Comparison of ENCODE assay signal across 34 cellular contexts in the genomic region with DNA sequence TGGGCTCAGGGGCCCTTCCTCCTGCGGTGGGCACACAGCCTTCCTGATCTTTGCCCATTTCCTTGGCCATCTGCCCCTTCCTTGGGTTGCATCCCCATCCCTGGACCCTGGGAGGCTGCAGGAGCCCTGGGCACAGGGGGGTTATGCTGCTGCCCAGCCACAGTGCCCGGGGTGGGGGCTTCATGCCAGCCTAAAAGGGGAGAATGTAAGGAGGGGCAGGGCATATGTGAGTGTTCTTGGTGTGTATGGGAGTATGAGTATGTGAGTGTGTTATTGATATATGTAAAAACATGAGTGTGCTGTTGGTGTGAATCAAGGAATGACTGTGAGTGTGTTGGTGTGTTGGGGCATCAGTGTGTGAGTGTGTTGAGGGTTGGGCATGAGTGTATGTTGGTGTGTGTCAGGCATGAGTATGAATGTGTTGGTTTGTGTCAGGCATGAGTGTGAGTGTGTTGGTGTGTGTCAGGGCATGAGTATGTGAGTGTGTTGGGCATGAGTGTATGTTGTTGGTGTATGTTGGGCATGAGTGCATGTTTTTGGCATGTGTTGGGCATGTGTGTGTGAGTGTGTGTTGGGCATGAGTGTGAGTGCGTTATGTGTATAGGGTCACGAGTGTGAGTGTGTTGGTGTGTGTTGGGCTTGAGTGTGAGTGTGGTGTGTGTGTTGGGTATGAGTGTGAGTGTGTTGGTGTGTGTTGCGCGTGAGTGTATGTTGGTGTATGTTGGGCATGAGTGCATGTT. TPM values are rescaled to one million over a fixed set of nuclear protein-coding genes. Genes with fewer than 3 reads are reported as not detected.
"Had no signal": no experiment of that assay in that cellular context is flagged by ENCODE, and none has a peak within 500 bp of the region (broad histone marks: within the 10 kb centered on the region; RNA-seq: fewer than 3 reads in every experiment).

No MANE protein-coding gene starts in this region.

- H3K4me1 ChIP-seq: adrenal gland, body of pancreas, breast epithelium, Peyer's patch had no signal

- H3K9me3 Mint-ChIP-seq: activated CD4-positive, alpha-beta T cell treated with anti-CD3 and anti-CD28 coated beads, Interleukin-2, amount 10 ng/mL, durations not matched to agents 7 days and 5 days; activated naive CD4-positive, alpha-beta T cell treated with anti-CD3 and anti-CD28 coated beads for 36 hours; activated naive CD4-positive, alpha-beta T cell treated with anti-CD3 and anti-CD28 coated beads, Interleukin-2, amount 50 U/mL, for 72 hours; activated T-cell treated with anti-CD3 and anti-CD28 coated beads, Interleukin-2, amount 50 U/mL, for 4 hours; activated T-helper 1 cell treated with anti-CD3 and anti-CD28 coated beads, Interleukin-12 subunit alpha, Interleukin-12 subunit beta, Interleukin-2, Interleukin-4 antibody, amounts not matched to agents 30 ng/mL and 10 ng/mL and 1 ng/mL, durations not matched to agents 14 hours and 24 hours and 36 hours had no signal

- H3K27ac Mint-ChIP-seq: activated CD4-positive, alpha-beta T cell treated with anti-CD3 and anti-CD28 coated beads for 36 hours; activated CD4-positive, alpha-beta T cell treated with anti-CD3 and anti-CD28 coated beads, Interleukin-2, amount 10 ng/mL, durations not matched to agents 7 days and 5 days; activated CD8-positive, alpha-beta T cell treated with anti-CD3 and anti-CD28 coated beads, Interleukin-2, amount 10 ng/mL, durations not matched to agents 7 days and 5 days; activated naive CD4-positive, alpha-beta T cell treated with anti-CD3 and anti-CD28 coated beads for 36 hours; activated naive CD4-positive, alpha-beta T cell treated with anti-CD3 and anti-CD28 coated beads, Interleukin-2, amount 50 U/mL, for 72 hours; activated T-helper 1 cell treated with anti-CD3 and anti-CD28 coated beads, Interleukin-12 subunit alpha, Interleukin-12 subunit beta, Interleukin-2, Interleukin-4 antibody, amounts not matched to agents 30 ng/mL and 10 ng/mL and 1 ng/mL, durations not matched to agents 14 hours and 24 hours and 36 hours had no signal

- H3K27me3 ChIP-seq: adrenal gland, body of pancreas, breast epithelium, Peyer's patch had no signal

- H3K4me3 Mint-ChIP-seq: activated CD4-positive, alpha-beta T cell treated with anti-CD3 and anti-CD28 coated beads for 36 hours; activated CD4-positive, alpha-beta T cell treated with anti-CD3 and anti-CD28 coated beads, Interleukin-2, amount 10 ng/mL, durations not matched to agents 7 days and 5 days; activated CD8-positive, alpha-beta T cell treated with anti-CD3 and anti-CD28 coated beads, Interleukin-2, amount 10 ng/mL, durations not matched to agents 7 days and 5 days; activated naive CD4-positive, alpha-beta T cell treated with anti-CD3 and anti-CD28 coated beads for 36 hours; activated T-cell treated with anti-CD3 and anti-CD28 coated beads, Interleukin-2, amount 50 U/mL, for 4 hours; activated T-helper 1 cell treated with anti-CD3 and anti-CD28 coated beads, Interleukin-12 subunit alpha, Interleukin-12 subunit beta, Interleukin-2, Interleukin-4 antibody, amounts not matched to agents 30 ng/mL and 10 ng/mL and 1 ng/mL, durations not matched to agents 14 hours and 24 hours and 36 hours had no signal

- H3K4me3 ChIP-seq: adrenal gland, body of pancreas, breast epithelium, Peyer's patch had no signal

- H3K9ac ChIP-seq: KMS-11 had no signal

- ATAC-seq: activated CD4-positive, alpha-beta T cell treated with anti-CD3 and anti-CD28 coated beads for 36 hours; activated CD4-positive, CD25-positive, alpha-beta regulatory T cell treated with anti-CD3 and anti-CD28 coated beads, Interleukin-2, amount 50 U/mL, for 24 hours; activated CD8-positive, alpha-beta T cell treated with anti-CD3 and anti-CD28 coated beads, Interleukin-2, amount 10 ng/mL, durations not matched to agents 7 days and 5 days; activated naive CD4-positive, alpha-beta T cell treated with anti-CD3 and anti-CD28 coated beads, Interleukin-2, amount 50 U/mL, for 72 hours; activated T-cell treated with anti-CD3 and anti-CD28 coated beads, Interleukin-2, amount 50 U/mL, for 4 hours; body of pancreas; PC-3 had no signal

- DNase-seq: activated CD4-positive, alpha-beta T cell treated with anti-CD3 and anti-CD28 coated beads for 36 hours; activated CD4-positive, alpha-beta T cell treated with anti-CD3 and anti-CD28 coated beads, Interleukin-2, amount 10 ng/mL, durations not matched to agents 7 days and 5 days; activated CD4-positive, alpha-beta T cell treated with anti-CD3 and anti-CD28 coated beads, Interleukin-2, amount 50 U/mL, for 48 hours; activated CD8-positive, alpha-beta memory T cell treated with anti-CD3 and anti-CD28 coated beads, Interleukin-2, amount 50 U/mL, for 4 hours; activated CD8-positive, alpha-beta T cell treated with anti-CD3 and anti-CD28 coated beads, Interleukin-2, amount 10 ng/mL, durations not matched to agents 7 days and 5 days; activated gamma-delta T cell treated with Interleukin-2 at 50 U/mL for 16 hours; activated naive CD4-positive, alpha-beta T cell treated with anti-CD3 and anti-CD28 coated beads for 36 hours; activated T-cell treated with anti-CD3 and anti-CD28 coated beads for 4 hours; activated T-cell treated with anti-CD3 and anti-CD28 coated beads, Interleukin-2, amount 50 U/mL, for 4 hours; adrenal gland; body of pancreas; MM.1S; MV-4-11; NCI-H1092; NCI-H1436 treated with DMSO at 0.1 percent for 48 hours; NCI-H1694 treated with DMSO at 0.1 percent for 48 hours; NCI-H2029; NCI-H524 treated with DMSO at 0.1 percent for 48 hours; NK-92 treated with Interleukin-12 subunit alpha and Interleukin-12 subunit beta, amount 100 ng/mL, for 24 hours; PC-3; Peyer's patch; RPMI8226; T1000 had no signal

- H3K4me2 ChIP-seq: KMS-11 had no signal

- H3K9me3 ChIP-seq: adrenal gland, body of pancreas, breast epithelium, Peyer's patch had no signal

- H3K4me1 Mint-ChIP-seq: activated CD4-positive, alpha-beta T cell treated with anti-CD3 and anti-CD28 coated beads for 36 hours; activated CD4-positive, alpha-beta T cell treated with anti-CD3 and anti-CD28 coated beads, Interleukin-2, amount 10 ng/mL, durations not matched to agents 7 days and 5 days had no signal

- H3K36me3 ChIP-seq: adrenal gland, breast epithelium, Peyer's patch had no signal

- FAIRE-seq: astrocyte had no signal

- H3K27ac ChIP-seq: adrenal gland, body of pancreas, breast epithelium, KMS-11, Peyer's patch had no signal

- H3K36me3 Mint-ChIP-seq: activated naive CD4-positive, alpha-beta T cell treated with anti-CD3 and anti-CD28 coated beads, Interleukin-2, amount 50 U/mL, for 72 hours had no signal

RNA-seq across cellular contexts. Expression of a gene that starts 14.7 kb away (rescaled TPM):
- total RNA-seq: activated CD4-positive, alpha-beta T cell treated with anti-CD3 and anti-CD28 coated beads for 36 hours; activated CD4-positive, alpha-beta T cell treated with anti-CD3 and anti-CD28 coated beads, Interleukin-2, amount 10 ng/mL, durations not matched to agents 7 days and 5 days; activated CD8-positive, alpha-beta T cell treated with anti-CD3 and anti-CD28 coated beads, Interleukin-2, amount 10 ng/mL, durations not matched to agents 7 days and 5 days; activated naive CD4-positive, alpha-beta T cell treated with anti-CD3 and anti-CD28 coated beads for 36 hours; activated naive CD4-positive, alpha-beta T cell treated with anti-CD3 and anti-CD28 coated beads, Interleukin-2, amount 50 U/mL, for 72 hours; activated T-cell treated with anti-CD3 and anti-CD28 coated beads, Interleukin-2, amount 50 U/mL, for 4 hours; activated T-helper 1 cell treated with anti-CD3 and anti-CD28 coated beads, Interleukin-12 subunit alpha, Interleukin-12 subunit beta, Interleukin-2, Interleukin-4 antibody, amounts not matched to agents 30 ng/mL and 10 ng/mL and 1 ng/mL, durations not matched to agents 14 hours and 24 hours and 36 hours; adrenal gland; astrocyte; body of pancreas; breast epithelium; cardiac septum; LHCN-M2; NCI-H460; PC-3; Peyer's patch; T-helper 1 cell treated with Interleukin-12 subunit alpha and Interleukin-12 subunit beta and Interleukin-4 antibody, amounts not matched to agents 30 ng/mL and 1 ng/mL, for 36 hours; T-helper 2 cell treated with Interferon-gamma antibody and Interleukin-4, amounts not matched to agents 100 ng/mL and 5 ng/mL, for 36 hours had no signal
- polyA plus RNA-seq: adrenal gland had no signal

RNA-seq across cellular contexts. Expression of a gene that starts 23.5 kb away (rescaled TPM):
- total RNA-seq: activated CD4-positive, alpha-beta T cell treated with anti-CD3 and anti-CD28 coated beads for 36 hours; activated CD4-positive, alpha-beta T cell treated with anti-CD3 and anti-CD28 coated beads, Interleukin-2, amount 10 ng/mL, durations not matched to agents 7 days and 5 days; activated CD8-positive, alpha-beta T cell treated with anti-CD3 and anti-CD28 coated beads, Interleukin-2, amount 10 ng/mL, durations not matched to agents 7 days and 5 days; activated naive CD4-positive, alpha-beta T cell treated with anti-CD3 and anti-CD28 coated beads for 36 hours; activated naive CD4-positive, alpha-beta T cell treated with anti-CD3 and anti-CD28 coated beads, Interleukin-2, amount 50 U/mL, for 72 hours; activated T-cell treated with anti-CD3 and anti-CD28 coated beads, Interleukin-2, amount 50 U/mL, for 4 hours; activated T-helper 1 cell treated with anti-CD3 and anti-CD28 coated beads, Interleukin-12 subunit alpha, Interleukin-12 subunit beta, Interleukin-2, Interleukin-4 antibody, amounts not matched to agents 30 ng/mL and 10 ng/mL and 1 ng/mL, durations not matched to agents 14 hours and 24 hours and 36 hours; adrenal gland; astrocyte; body of pancreas; breast epithelium; cardiac septum; LHCN-M2; NCI-H460; PC-3; Peyer's patch; T-helper 1 cell treated with Interleukin-12 subunit alpha and Interleukin-12 subunit beta and Interleukin-4 antibody, amounts not matched to agents 30 ng/mL and 1 ng/mL, for 36 hours; T-helper 2 cell treated with Interferon-gamma antibody and Interleukin-4, amounts not matched to agents 100 ng/mL and 5 ng/mL, for 36 hours had no signal
- polyA plus RNA-seq: adrenal gland had no signal

RNA-seq across cellular contexts. Expression of a gene that starts 36.7 kb away (rescaled TPM):
- total RNA-seq: activated CD4-positive, alpha-beta T cell treated with anti-CD3 and anti-CD28 coated beads for 36 hours; activated CD4-positive, alpha-beta T cell treated with anti-CD3 and anti-CD28 coated beads, Interleukin-2, amount 10 ng/mL, durations not matched to agents 7 days and 5 days; activated CD8-positive, alpha-beta T cell treated with anti-CD3 and anti-CD28 coated beads, Interleukin-2, amount 10 ng/mL, durations not matched to agents 7 days and 5 days; activated naive CD4-positive, alpha-beta T cell treated with anti-CD3 and anti-CD28 coated beads for 36 hours; activated naive CD4-positive, alpha-beta T cell treated with anti-CD3 and anti-CD28 coated beads, Interleukin-2, amount 50 U/mL, for 72 hours; activated T-cell treated with anti-CD3 and anti-CD28 coated beads, Interleukin-2, amount 50 U/mL, for 4 hours; activated T-helper 1 cell treated with anti-CD3 and anti-CD28 coated beads, Interleukin-12 subunit alpha, Interleukin-12 subunit beta, Interleukin-2, Interleukin-4 antibody, amounts not matched to agents 30 ng/mL and 10 ng/mL and 1 ng/mL, durations not matched to agents 14 hours and 24 hours and 36 hours; adrenal gland; astrocyte; body of pancreas; breast epithelium; cardiac septum; LHCN-M2; NCI-H460; PC-3; Peyer's patch; T-helper 1 cell treated with Interleukin-12 subunit alpha and Interleukin-12 subunit beta and Interleukin-4 antibody, amounts not matched to agents 30 ng/mL and 1 ng/mL, for 36 hours; T-helper 2 cell treated with Interferon-gamma antibody and Interleukin-4, amounts not matched to agents 100 ng/mL and 5 ng/mL, for 36 hours had no signal
- polyA plus RNA-seq: adrenal gland had no signal
